In the genomic region with DNA sequence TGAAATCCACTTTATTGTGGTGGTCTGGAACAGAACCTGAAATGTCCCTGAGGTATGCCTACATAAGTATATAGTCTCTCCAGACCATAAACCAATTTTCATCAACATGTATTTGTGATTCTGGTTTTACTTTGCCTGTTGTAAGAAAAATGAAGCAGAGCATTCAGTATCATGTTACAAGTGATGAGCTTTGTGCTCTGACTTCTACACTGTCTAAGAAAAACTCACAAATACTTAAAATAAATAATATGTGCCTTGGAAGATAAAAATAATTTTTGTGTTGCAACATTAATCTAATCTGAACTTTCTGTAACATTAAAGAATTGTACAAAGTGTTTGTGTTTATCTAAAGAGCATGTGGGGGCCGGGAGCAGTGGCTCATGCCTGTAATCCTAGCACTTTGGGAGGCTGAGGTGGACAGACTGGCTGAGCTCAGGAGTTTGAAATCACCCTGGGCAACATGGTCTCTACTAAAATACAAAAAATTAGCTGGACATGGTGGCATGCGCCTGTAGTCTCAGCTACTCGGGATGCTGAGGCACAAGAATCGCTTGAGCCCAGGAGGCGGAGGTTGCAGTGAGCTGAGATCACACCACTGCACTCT, we compare ENCODE assay signal across 24 cellular contexts.
"Had no signal": no experiment of that assay in that cellular context is flagged by ENCODE, and none has a peak within 500 bp of the region (broad histone marks: within the 10 kb centered on the region; RNA-seq: fewer than 3 reads in every experiment).

No MANE protein-coding gene starts in this region.

- H3K27ac ChIP-seq: neural progenitor cell, ovary, parathyroid adenoma, psoas muscle, right lobe of liver, sigmoid colon, stomach, tibial artery, upper lobe of left lung, vagina had no signal

- H3K4me1 ChIP-seq: neural progenitor cell, parathyroid adenoma, right lobe of liver, sigmoid colon, stomach, tibial artery, upper lobe of left lung, vagina had no signal

- DNase-seq: naive thymus-derived CD8-positive, alpha-beta T cell; occipital lobe; ovary; posterior cingulate gyrus; psoas muscle; right lobe of liver; sigmoid colon; small intestine; stimulated activated CD4-positive, alpha-beta T cell treated with anti-CD3 and anti-CD28 coated beads, Interleukin-15, amount 100 ng/mL, for 24 hours; stimulated activated CD4-positive, alpha-beta T cell treated with anti-CD3 and anti-CD28 coated beads, Interleukin-2, amount 100 ng/mL, for 24 hours; stimulated activated CD4-positive, alpha-beta T cell treated with anti-CD3 and anti-CD28 coated beads, Interleukin-2, amount 100 ng/mL, for 48 hours; stimulated activated CD4-positive, alpha-beta T cell treated with anti-CD3 and anti-CD28 coated beads, Interleukin-4, amount 100 ng/mL, for 24 hours; stimulated activated naive B cell treated with anti-CD40 and anti-IgM and Interleukin-4, amounts not matched to agents 10 μg/mL and 1 μg/mL and 100 μg/mL, for 72 hours; stimulated activated naive CD4-positive, alpha-beta T cell treated with Interleukin-2 at 50 U/mL for 16 hours; stomach; tibial artery; trophoblast cell; upper lobe of left lung had no signal

- H3K4me2 ChIP-seq: neural progenitor cell had no signal

- H3K9me3 ChIP-seq: ovary, psoas muscle, stomach, vagina had no signal

- H3K9ac ChIP-seq: neural progenitor cell, parathyroid adenoma had no signal

- ATAC-seq: naive thymus-derived CD8-positive, alpha-beta T cell; natural killer cell treated with Interleukin-12 subunit alpha and Interleukin-12 subunit beta and Interleukin-15 and Interleukin-18, amount 100 ng/mL, for 72 hours; psoas muscle; right cardiac atrium; right lobe of liver; stimulated activated effector memory CD8-positive, alpha-beta T cell treated with anti-CD3 and anti-CD28 coated beads, Interleukin-12 subunit alpha, Interleukin-12 subunit beta, amount 100 ng/mL, for 72 hours; stimulated activated naive B cell treated with anti-CD40 and anti-IgM and Interleukin-4, amounts not matched to agents 10 μg/mL and 1 μg/mL and 100 μg/mL, for 72 hours had no signal

- H3K27me3 ChIP-seq: neural progenitor cell, ovary, right lobe of liver, sigmoid colon, stomach, tibial artery, upper lobe of left lung, vagina had no signal

- H2AFZ ChIP-seq: neural progenitor cell, parathyroid adenoma had no signal

- H3K36me3 ChIP-seq: neural progenitor cell, ovary, right lobe of liver, sigmoid colon, stomach, tibial artery, upper lobe of left lung, vagina had no signal

- H3K4me3 ChIP-seq: neural progenitor cell, ovary, psoas muscle, right lobe of liver, sigmoid colon, stomach, tibial artery, upper lobe of left lung, vagina had no signal
